In the genomic region with DNA sequence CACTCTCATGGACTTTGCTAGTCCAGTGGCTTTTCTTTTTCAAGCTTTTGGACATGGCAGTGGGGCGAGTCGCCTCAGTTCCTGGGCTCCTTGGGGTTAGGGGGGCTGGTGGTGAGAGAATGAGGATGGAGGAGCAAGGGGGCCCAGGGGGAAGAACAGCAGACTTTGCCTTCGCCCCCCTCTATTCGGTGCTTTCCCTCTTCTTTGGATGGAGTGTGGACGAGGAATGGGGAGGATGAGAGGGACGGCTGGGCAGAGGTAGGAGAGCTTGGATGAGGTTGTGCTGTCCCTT, we compare ENCODE assay signal across 10 cellular contexts. TPM values are rescaled to one million over a fixed set of nuclear protein-coding genes. Genes with fewer than 3 reads are reported as not detected.
DNase-seq lines count a peak whose midpoint lies in the region; ATAC-seq and TF ChIP-seq lines count a peak whose summit lies in the region.
"Had no signal": no experiment of that assay in that cellular context is flagged by ENCODE, and none has a peak within 500 bp of the region (broad histone marks: within the 10 kb centered on the region; RNA-seq: fewer than 3 reads in every experiment).

No MANE protein-coding gene starts in this region.

- H3K4me3 ChIP-seq in transverse colon: peak overlapping the region; percentile 47 to 68 (median 54)

- TF ChIP-seq EP300 in transverse colon (IDR thresholded peaks at IDR 0.05; ENCODE audit: low read depth): no peak

- peak overlapping the region; percentile 87 to 93 (median 88) for H3K27ac ChIP-seq in transverse colon
- H3K27ac ChIP-seq: neutrophil had no signal

- peaks cover 0 to 20% (median 0%) of the 10 kb centered on the region in 4 donors for H3K4me1 ChIP-seq in transverse colon

- no peaks in the 10 kb centered on the region for H3K9me3 ChIP-seq in transverse colon
- H3K9me3 ChIP-seq: neutrophil had no signal

- H3K27me3 ChIP-seq in transverse colon: peaks cover 36% of the 10 kb centered on the region

- no peak overlapping the region for H3K27ac Mint-ChIP-seq in activated T-cell treated with anti-CD3 and anti-CD28 coated beads, Interleukin-2, amount 50 U/mL, for 72 hours
- no peak overlapping the region for H3K27ac Mint-ChIP-seq in dendritic cell treated with granulocyte-macrophage colony-stimulating factor and Interleukin-4, amounts not matched to agents 40 ng/mL and 50 ng/mL, for 4 days
- peak overlapping the region; percentile 94 for H3K27ac Mint-ChIP-seq in mesothelial cell of epicardium
- H3K27ac Mint-ChIP-seq: activated naive CD4-positive, alpha-beta T cell treated with anti-CD3 and anti-CD28 coated beads, Interleukin-2, amount 50 U/mL, for 24 hours had no signal

- ATAC-seq in activated T-cell treated with anti-CD3 and anti-CD28 coated beads, Interleukin-2, amount 50 U/mL, for 72 hours (replicated peaks in 1 of 2): no peak
- no peak for ATAC-seq in activated T-cell treated with anti-CD3 and anti-CD28 coated beads, Interleukin-2, amount 50 U/mL, for 4 hours
- ATAC-seq in GM18517 (IDR thresholded peaks at IDR 0.05; ENCODE audit: unreplicated experiment): no peak

- WGBS in transverse colon (ENCODE audit: low coverage in 1 of 2), 2 donors: 2 to 5% methylated on average over 3 to 6 of the region's 6 CpGs

- H3K27me3 Mint-ChIP-seq in activated T-cell treated with anti-CD3 and anti-CD28 coated beads, Interleukin-2, amount 50 U/mL, for 72 hours (ENCODE audit: low read depth): peaks cover 50% of the 10 kb centered on the region
- peaks cover 41% of the 10 kb centered on the region for H3K27me3 Mint-ChIP-seq in activated T-cell treated with anti-CD3 and anti-CD28 coated beads, Interleukin-2, amount 50 U/mL, for 4 hours (ENCODE audit: low read depth)
- peaks cover 48% of the 10 kb centered on the region for H3K27me3 Mint-ChIP-seq in dendritic cell treated with granulocyte-macrophage colony-stimulating factor and Interleukin-4, amounts not matched to agents 40 ng/mL and 50 ng/mL, for 4 days
- H3K27me3 Mint-ChIP-seq in mesothelial cell of epicardium (ENCODE audit: low read depth): no peaks in the 10 kb centered on the region

- H3K36me3 ChIP-seq in transverse colon: no peaks in the 10 kb centered on the region
- H3K36me3 ChIP-seq: neutrophil had no signal

- peaks cover 0 to 10% of the 10 kb centered on the region in 2 donors for H3K36me3 Mint-ChIP-seq in activated T-cell treated with anti-CD3 and anti-CD28 coated beads, Interleukin-2, amount 50 U/mL, for 72 hours (ENCODE audit: insufficient read depth in 2 of 2)
- no peaks in the 10 kb centered on the region for H3K36me3 Mint-ChIP-seq in activated T-cell treated with anti-CD3 and anti-CD28 coated beads, Interleukin-2, amount 50 U/mL, for 4 hours (ENCODE audit: insufficient read depth)
- H3K36me3 Mint-ChIP-seq in dendritic cell treated with granulocyte-macrophage colony-stimulating factor and Interleukin-4, amounts not matched to agents 40 ng/mL and 50 ng/mL, for 4 days (ENCODE audit: low read depth): no peaks in the 10 kb centered on the region
- H3K36me3 Mint-ChIP-seq in mesothelial cell of epicardium: peaks cover 8% of the 10 kb centered on the region
- H3K36me3 Mint-ChIP-seq: activated naive CD4-positive, alpha-beta T cell treated with anti-CD3 and anti-CD28 coated beads, Interleukin-2, amount 50 U/mL, for 24 hours had no signal

- H3K9me3 Mint-ChIP-seq in activated T-cell treated with anti-CD3 and anti-CD28 coated beads, Interleukin-2, amount 50 U/mL, for 72 hours: peaks cover 0 to 1% of the 10 kb centered on the region in 2 donors
- peaks cover 8% of the 10 kb centered on the region for H3K9me3 Mint-ChIP-seq in activated T-cell treated with anti-CD3 and anti-CD28 coated beads, Interleukin-2, amount 50 U/mL, for 4 hours
- no peaks in the 10 kb centered on the region for H3K9me3 Mint-ChIP-seq in dendritic cell treated with granulocyte-macrophage colony-stimulating factor and Interleukin-4, amounts not matched to agents 40 ng/mL and 50 ng/mL, for 4 days
- no peaks in the 10 kb centered on the region for H3K9me3 Mint-ChIP-seq in mesothelial cell of epicardium
- H3K9me3 Mint-ChIP-seq: activated naive CD4-positive, alpha-beta T cell treated with anti-CD3 and anti-CD28 coated beads, Interleukin-2, amount 50 U/mL, for 24 hours had no signal

- TF ChIP-seq CTCF in mesothelial cell of epicardium (IDR thresholded peaks at IDR 0.05; ENCODE audit: unreplicated experiment): no peak
- no peak for TF ChIP-seq CTCF in transverse colon (IDR thresholded peaks at IDR 0.05)

- intact Hi-C loops in dendritic cell treated with granulocyte-macrophage colony-stimulating factor and Interleukin-4, amounts not matched to agents 40 ng/mL and 50 ng/mL, for 4 days (cut with micrococcal nuclease): no loop called here
- intact Hi-C loops in transverse colon (cut with DNase I; ENCODE audit: low total_unique reads): no loop called here

- DNase-seq in activated T-cell treated with anti-CD3 and anti-CD28 coated beads, Interleukin-2, amount 50 U/mL, for 72 hours: no peak
- no peak for DNase-seq in activated T-cell treated with anti-CD3 and anti-CD28 coated beads, Interleukin-2, amount 50 U/mL, for 4 hours
- no peak for DNase-seq in mesothelial cell of epicardium (ENCODE audit: low spot score in 2 of 2, unreplicated experiment in 2 of 2)
- no peak for DNase-seq in transverse colon
- no peak for DNase-seq in activated CD4-positive, alpha-beta T cell treated with anti-CD3 and anti-CD28 coated beads for 1 hour
- no peak for DNase-seq in NCI-H2107 treated with DMSO at 0.1 percent for 48 hours (lab: John Stamatoyannopoulos, UW; ENCODE audit: unreplicated experiment)

- no peak for TF ChIP-seq POLR2A in transverse colon (IDR thresholded peaks at IDR 0.05)

- H3K4me1 Mint-ChIP-seq in activated T-cell treated with anti-CD3 and anti-CD28 coated beads, Interleukin-2, amount 50 U/mL, for 72 hours (ENCODE audit: low read depth): peaks cover 28% of the 10 kb centered on the region
- no peaks in the 10 kb centered on the region for H3K4me1 Mint-ChIP-seq in activated T-cell treated with anti-CD3 and anti-CD28 coated beads, Interleukin-2, amount 50 U/mL, for 4 hours (ENCODE audit: low read depth)
- H3K4me1 Mint-ChIP-seq in dendritic cell treated with granulocyte-macrophage colony-stimulating factor and Interleukin-4, amounts not matched to agents 40 ng/mL and 50 ng/mL, for 4 days (ENCODE audit: low read depth): peaks cover 32% of the 10 kb centered on the region
- peaks cover 42% of the 10 kb centered on the region for H3K4me1 Mint-ChIP-seq in mesothelial cell of epicardium

- in situ Hi-C loops in transverse colon (cut with MboI; ENCODE audit: low pct_ligation_motif_present in 1 of 4, low pct_unique_long_range_greater_than_20kb in 1 of 4, low sequenced_read_pairs in 3 of 4): no loop called here

- peak overlapping the region; percentile 84 to 88 for H3K4me3 Mint-ChIP-seq in activated T-cell treated with anti-CD3 and anti-CD28 coated beads, Interleukin-2, amount 50 U/mL, for 72 hours
- no peak overlapping the region for H3K4me3 Mint-ChIP-seq in activated T-cell treated with anti-CD3 and anti-CD28 coated beads, Interleukin-2, amount 50 U/mL, for 4 hours
- peak overlapping the region; percentile 66 for H3K4me3 Mint-ChIP-seq in dendritic cell treated with granulocyte-macrophage colony-stimulating factor and Interleukin-4, amounts not matched to agents 40 ng/mL and 50 ng/mL, for 4 days
- peak overlapping the region; percentile 91 for H3K4me3 Mint-ChIP-seq in mesothelial cell of epicardium
- H3K4me3 Mint-ChIP-seq: activated naive CD4-positive, alpha-beta T cell treated with anti-CD3 and anti-CD28 coated beads, Interleukin-2, amount 50 U/mL, for 24 hours had no signal

RNA-seq across cellular contexts. Expression of a gene that starts 0.3 kb away (rescaled TPM):
- total RNA-seq in activated T-cell treated with anti-CD3 and anti-CD28 coated beads, Interleukin-2, amount 50 U/mL, for 72 hours: under 1 TPM; 0.31 to 0.44 TPM
- total RNA-seq in activated T-cell treated with anti-CD3 and anti-CD28 coated beads, Interleukin-2, amount 50 U/mL, for 4 hours: under 1 TPM; 0.10 to 0.16 (median 0.14) TPM
- total RNA-seq in mesothelial cell of epicardium: 36.9 to 38.4 TPM (median 37.8 TPM) in 3 replicates
- total RNA-seq in transverse colon: 1 to 10 TPM; 1.6 to 9.7 (median 4.1) TPM
